ENCODE assay signal across 1 cellular context in genomic region chr4:7000421-7001176, GRCh38.
TF ChIP-seq lines count a peak whose summit lies in the region.

No MANE protein-coding gene starts in this region.

TF ChIP-seq in HepG2, 621 proteins besides CTCF, POLR2A, EP300 and RAD21 (continued from another document):
- TF ChIP-seq MAFK (conservative IDR thresholded peaks at IDR 0.05 in 1 of 2, IDR thresholded peaks at IDR 0.05 in 1 of 2; ENCODE audit: low read length in 2 of 2), result peak; percentile 69 to 88
- TF ChIP-seq SRY (CRISPR knock-in tag; IDR thresholded peaks at IDR 0.05), result no peak
- TF ChIP-seq YEATS4 (CRISPR knock-in tag; IDR thresholded peaks at IDR 0.05; ENCODE audit: borderline replicate concordance), result no peak
